8 cellular contexts compared by ENCODE assay signal in the genomic region with DNA sequence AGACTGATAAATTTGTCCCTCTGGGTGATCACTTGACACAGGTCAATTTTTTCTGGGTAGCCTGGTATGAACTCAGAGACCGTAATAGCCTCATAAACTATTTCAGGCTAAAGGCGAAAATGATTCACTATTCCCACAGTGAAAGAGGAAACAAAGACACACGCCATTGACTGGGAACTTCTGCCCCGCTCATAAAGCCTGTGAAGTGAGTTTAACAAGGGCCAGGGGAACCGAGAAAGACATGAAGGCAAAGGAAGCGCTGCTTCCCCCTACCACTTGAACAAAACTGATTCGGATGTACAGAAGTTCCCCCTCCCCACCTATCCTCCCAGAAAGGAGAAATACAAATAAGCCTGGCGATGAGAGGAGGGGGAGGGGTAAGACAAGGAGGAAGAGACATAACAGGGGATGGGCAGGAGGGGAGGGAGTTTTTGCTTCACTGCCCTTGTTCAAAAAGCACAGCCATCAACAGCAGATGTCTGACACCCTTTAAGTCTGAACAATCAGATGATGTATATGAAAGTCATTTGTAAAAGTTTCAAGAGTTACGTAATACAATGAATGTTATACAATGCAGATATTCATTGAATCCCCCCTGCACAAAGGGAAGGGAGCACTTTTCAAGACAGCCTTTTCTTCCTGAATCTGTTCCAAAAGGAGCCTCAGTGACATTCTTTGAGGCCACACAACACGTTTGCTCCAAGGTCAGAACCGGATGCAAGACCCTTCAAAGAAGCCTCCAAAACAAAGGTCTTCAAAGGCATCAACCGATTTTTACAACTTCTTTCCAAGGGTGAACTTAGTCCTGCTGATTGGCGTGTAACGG. TPM values are rescaled to one million over a fixed set of nuclear protein-coding genes. Genes with fewer than 3 reads are reported as not detected.
DNase-seq lines count a peak whose midpoint lies in the region; ATAC-seq and TF ChIP-seq lines count a peak whose summit lies in the region.

No MANE protein-coding gene starts in this region.

- no peak for TF ChIP-seq EP300 in gastroesophageal sphincter (IDR thresholded peaks at IDR 0.05)
- TF ChIP-seq EP300 in ovary (IDR thresholded peaks at IDR 0.05), result no peak

- H3K27me3 ChIP-seq in BLaER1 treated with 17β-estradiol and CSF1 and Interleukin-3, amounts not matched to agents 10 nM and 100 nM, result peaks cover 0 to 5% (median 0%) of the 10 kb centered on the region in 11 experiments; a peak in 1 of 22 replicates
- H3K27me3 ChIP-seq in gastroesophageal sphincter (peaks cover 41% of the 10 kb centered on the region), ovary (no peaks in the 10 kb centered on the region)

- H3K4me3 ChIP-seq in BLaER1 treated with 17β-estradiol and CSF1 and Interleukin-3, amounts not matched to agents 10 nM and 100 nM, result peak overlapping the region; percentile 63 to 78 (median 70)
- H3K4me3 ChIP-seq in gastroesophageal sphincter, result peak overlapping the region; percentile 14 to 57
- peak overlapping the region; percentile 28 for H3K4me3 ChIP-seq in ovary

- ATAC-seq in HG03064 (IDR thresholded peaks at IDR 0.05; ENCODE audit: low read depth, unreplicated experiment) (peak; percentile 65), gastroesophageal sphincter (peak; percentile 29)

- H3K9ac ChIP-seq in BLaER1 treated with 17β-estradiol and CSF1 and Interleukin-3, amounts not matched to agents 10 nM and 100 nM, result peak overlapping the region; percentile 83 to 97 (median 88)

- peak; percentile 60 for DNase-seq in SK-MEL-5 (ENCODE audit: low read depth, low spot score)
- no peak for DNase-seq in ovary
- DNase-seq in NCI-H1930 (lab: John Stamatoyannopoulos, UW), result no peak
- no peak for DNase-seq in RWPE1 (ENCODE audit: low spot score)

- in situ Hi-C loops in GM18951 (cut with MboI; ENCODE audit: low sequenced_read_pairs, unreplicated experiment) (no loop called here), SK-MEL-5 (cut with HindIII; ENCODE audit: low pct_unique_long_range_greater_than_20kb, low sequenced_read_pairs) (no loop called here)

- peaks cover 17 to 39% (median 33%) of the 10 kb centered on the region in 10 experiments for H3K4me1 ChIP-seq in BLaER1 treated with 17β-estradiol and CSF1 and Interleukin-3, amounts not matched to agents 10 nM and 100 nM
- H3K4me1 ChIP-seq in gastroesophageal sphincter (peaks cover 0 to 21% (median 3%) of the 10 kb centered on the region in 3 donors), ovary (ENCODE audit: insufficient read depth) (peaks cover 1% of the 10 kb centered on the region)

- peaks cover 0 to 5% (median 0%) of the 10 kb centered on the region in 11 experiments; a peak in 4 of 22 replicates for H3K9me3 ChIP-seq in BLaER1 treated with 17β-estradiol and CSF1 and Interleukin-3, amounts not matched to agents 10 nM and 100 nM (replicated peaks in 1 of 11)
- H3K9me3 ChIP-seq in gastroesophageal sphincter (no peaks in the 10 kb centered on the region), ovary (no peaks in the 10 kb centered on the region)

- H4K20me1 ChIP-seq in BLaER1 treated with 17β-estradiol and CSF1 and Interleukin-3, amounts not matched to agents 10 nM and 100 nM, result no peaks in the 10 kb centered on the region; a peak in 1 of 22 replicates

- peak overlapping the region; percentile 56 to 98 (median 88) for H3K27ac ChIP-seq in BLaER1 treated with 17β-estradiol and CSF1 and Interleukin-3, amounts not matched to agents 10 nM and 100 nM
- H3K27ac ChIP-seq in gastroesophageal sphincter, result peak overlapping the region in 3 of 4 donors; percentile 4 to 34 (median 32)
- no peak overlapping the region for H3K27ac ChIP-seq in ovary
- H3K27ac ChIP-seq in RWPE1, result no peak overlapping the region

- TF ChIP-seq POLR2A in GM18951 (IDR thresholded peaks at IDR 0.05; ENCODE audit: extremely low read depth, insufficient read depth, insufficient read length) (peak; percentile 22), gastroesophageal sphincter (IDR thresholded peaks at IDR 0.05) (no peak), ovary (IDR thresholded peaks at IDR 0.05) (no peak)

- CTCF ChIA-PET in RWPE1 (lab: Yijun Ruan, JAX), result no interaction called here

- POLR2A ChIA-PET in RWPE1 (lab: Yijun Ruan, JAX; ENCODE audit: low non-redundant PET), result no interaction called here

- H3K4me2 ChIP-seq in BLaER1 treated with 17β-estradiol and CSF1 and Interleukin-3, amounts not matched to agents 10 nM and 100 nM, result peak overlapping the region; percentile 84 to 99 (median 94)

- 17 to 42% methylated on average over 10 to 13 of the region's 14 CpGs for WGBS in gastroesophageal sphincter (ENCODE audit: low coverage in 1 of 2), 2 donors
- WGBS in ovary, 3 donors, result 32 to 35% (median 35%) methylated on average over 14 of the region's 14 CpGs

- TF ChIP-seq CTCF in gastroesophageal sphincter (IDR thresholded peaks at IDR 0.05) (no peak), ovary (IDR thresholded peaks at IDR 0.05) (no peak), RWPE1 (conservative IDR thresholded peaks at IDR 0.05; ENCODE audit: low read depth) (no peak)

- intact Hi-C loops in ovary (cut with DNase I), result no loop called here

- H3K36me3 ChIP-seq in BLaER1 treated with 17β-estradiol and CSF1 and Interleukin-3, amounts not matched to agents 10 nM and 100 nM, result peaks cover 0 to 11% (median 0%) of the 10 kb centered on the region in 11 experiments; a peak in 3 of 22 replicates
- no peaks in the 10 kb centered on the region for H3K36me3 ChIP-seq in gastroesophageal sphincter
- no peaks in the 10 kb centered on the region for H3K36me3 ChIP-seq in ovary

RNA-seq across cellular contexts. Expression of a gene that starts 0.7 kb away (rescaled TPM):
- 10.1 and 10.7 TPM in 2 replicates for total RNA-seq in SK-MEL-5 (2014; rRNA removed; shearing (Covaris generic))
- polyA plus RNA-seq in SK-MEL-5 (2015; cell fraction: cytosol; rRNA removed), result 2.5 and 3.8 TPM in 2 replicates
- polyA plus RNA-seq in SK-MEL-5 (2015; cell fraction: nucleus; rRNA removed), result 2.9 and 3.6 TPM in 2 replicates
- total RNA-seq in gastroesophageal sphincter, result 1 to 10 TPM in 2 of 4 donors, under 1 TPM in 2; 0.42 to 6.5 (median 1.1) TPM
- 1 to 10 TPM in 1 of 7 donors, under 1 TPM in 6; 0.13 to 2.1 (median 0.45) TPM for total RNA-seq in ovary
- under 1 TPM; 0.33 to 0.75 TPM for polyA plus RNA-seq in ovary

Comparison
In these comparisons a context has a peak if more than half of its experiments do, and no peak if none do; other contexts are left out.
1. H3K27ac ChIP-seq: peak in BLaER1 treated with 17β-estradiol and CSF1 and Interleukin-3, amounts not matched to agents 10 nM and 100 nM (11 of 11) and gastroesophageal sphincter (3 of 4); none in ovary (0 of 2) and RWPE1 (single experiment).
2. Peak in every context shown above with its lines, with median percentiles within 50 percentile points of each other: H3K4me3 ChIP-seq.